In the genomic region with DNA sequence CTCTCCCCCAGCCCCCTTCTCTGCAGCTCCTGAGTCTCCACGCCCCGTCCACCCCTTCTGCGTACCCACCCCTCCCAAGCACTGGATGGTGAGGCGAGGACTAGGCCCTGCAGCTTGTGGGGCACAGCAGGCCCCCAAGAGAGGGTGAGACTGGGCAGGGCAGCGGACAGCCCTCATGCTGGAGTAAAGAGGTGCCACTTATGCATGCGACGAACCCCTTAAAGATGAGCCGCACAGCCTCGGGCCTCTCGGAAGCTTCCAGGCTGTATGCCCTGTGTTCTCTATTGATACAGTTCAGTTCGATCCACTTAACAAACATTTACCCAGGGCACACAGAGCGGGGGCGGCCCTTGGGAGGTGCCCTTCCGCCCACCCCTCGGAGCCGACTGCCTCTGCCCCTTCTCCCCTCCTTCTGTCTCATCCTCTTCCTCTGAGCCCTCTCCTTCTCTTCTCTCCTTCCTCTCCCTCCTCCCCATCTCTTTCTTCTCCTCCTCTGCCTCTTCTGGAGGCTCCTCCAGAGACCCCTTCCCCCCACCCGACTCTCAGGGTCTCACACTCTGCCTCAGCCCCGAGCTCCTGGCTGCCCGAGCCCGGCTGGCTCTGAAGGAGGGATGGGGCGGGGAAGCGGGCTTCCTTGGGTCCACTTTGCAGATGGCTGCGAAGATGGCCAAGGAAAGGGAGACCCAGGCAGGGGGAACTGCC, we compare ENCODE assay signal across 1 cellular context.
TF ChIP-seq lines count a peak whose summit lies in the region.

No MANE protein-coding gene starts in this region.

TF ChIP-seq in H1, 55 proteins besides CTCF, POLR2A, EP300 and RAD21:
- no peak for TF ChIP-seq JUND (IDR thresholded peaks at IDR 0.05; ENCODE audit: low read length)
- TF ChIP-seq SRF (IDR thresholded peaks at IDR 0.05; ENCODE audit: low read depth, low read length): no peak
- no peak for TF ChIP-seq KDM1A (IDR thresholded peaks at IDR 0.05; ENCODE audit: borderline replicate concordance, low read length)
- TF ChIP-seq CHD1 (IDR thresholded peaks at IDR 0.05; ENCODE audit: low read depth, low read length): no peak
- TF ChIP-seq POU5F1 (IDR thresholded peaks at IDR 0.05; ENCODE audit: low read depth, low read length): no peak
- TF ChIP-seq POLR2AphosphoS5 (IDR thresholded peaks at IDR 0.05; ENCODE audit: low read depth, low read length): no peak
- no peak for TF ChIP-seq HDAC2 (IDR thresholded peaks at IDR 0.05; ENCODE audit: borderline replicate concordance in 1 of 2, low read depth in 2 of 2, low read length in 2 of 2)
- TF ChIP-seq, protein P1, sequence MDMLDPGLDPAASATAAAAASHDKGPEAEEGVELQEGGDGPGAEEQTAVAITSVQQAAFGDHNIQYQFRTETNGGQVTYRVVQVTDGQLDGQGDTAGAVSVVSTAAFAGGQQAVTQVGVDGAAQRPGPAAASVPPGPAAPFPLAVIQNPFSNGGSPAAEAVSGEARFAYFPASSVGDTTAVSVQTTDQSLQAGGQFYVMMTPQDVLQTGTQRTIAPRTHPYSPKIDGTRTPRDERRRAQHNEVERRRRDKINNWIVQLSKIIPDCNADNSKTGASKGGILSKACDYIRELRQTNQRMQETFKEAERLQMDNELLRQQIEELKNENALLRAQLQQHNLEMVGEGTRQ (IDR thresholded peaks at IDR 0.05; ENCODE audit: low read length): no peak
- no peak for TF ChIP-seq SIRT6 (IDR thresholded peaks at IDR 0.05; ENCODE audit: low read length)
- TF ChIP-seq TAF7 (optimal IDR thresholded peaks at IDR 0.05; ENCODE audit: borderline replicate concordance, low read depth, low read length): no peak
- TF ChIP-seq PHF8 (conservative IDR thresholded peaks at IDR 0.05; ENCODE audit: low read depth, low read length): no peak
- TF ChIP-seq MAX (IDR thresholded peaks at IDR 0.05): no peak
- no peak for TF ChIP-seq RBBP5 (IDR thresholded peaks at IDR 0.05; ENCODE audit: borderline replicate concordance, low read depth, low read length)
- TF ChIP-seq RNF2 (IDR thresholded peaks at IDR 0.05; ENCODE audit: borderline replicate concordance, low read depth, low read length, missing control alignments, poor library complexity, severe bottlenecking): no peak
- no peak for TF ChIP-seq BRCA1 (IDR thresholded peaks at IDR 0.05; ENCODE audit: low read depth, low read length)
- no peak for TF ChIP-seq SIN3A (conservative IDR thresholded peaks at IDR 0.05 in 1 of 2, IDR thresholded peaks at IDR 0.05 in 1 of 2; ENCODE audit: low read depth in 1 of 2, low read length in 2 of 2)
- TF ChIP-seq SAP30 (IDR thresholded peaks at IDR 0.05; ENCODE audit: insufficient read depth, insufficient replicate concordance, low read length): no peak
- no peak for TF ChIP-seq CBX5 (IDR thresholded peaks at IDR 0.05; ENCODE audit: low read depth, low read length)
- no peak for TF ChIP-seq CBX8 (IDR thresholded peaks at IDR 0.05; ENCODE audit: borderline replicate concordance, low read depth, low read length)
